Comparison of ENCODE assay signal across 1 cellular context in the genomic region with DNA sequence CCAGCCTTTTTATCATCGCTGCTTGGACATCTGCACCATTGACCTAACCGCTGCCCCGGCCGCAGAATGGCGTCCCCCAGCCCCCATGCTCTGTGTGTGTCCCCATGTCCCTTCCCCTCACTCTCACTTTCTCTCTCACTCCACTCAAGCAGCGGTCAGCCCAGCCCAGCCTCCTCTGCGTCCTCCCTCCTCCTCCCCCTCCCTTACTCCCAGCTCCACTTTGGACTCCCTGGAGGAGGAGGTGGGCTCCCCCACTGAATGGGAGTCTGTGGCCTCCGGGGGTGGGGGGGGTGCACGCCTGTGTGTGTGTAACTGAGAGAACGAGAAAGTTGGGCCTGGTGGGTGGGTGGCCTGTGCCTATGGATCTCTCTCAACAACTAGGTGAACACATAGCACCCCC.
TF ChIP-seq lines count a peak whose summit lies in the region.

No MANE protein-coding gene starts in this region.

TF ChIP-seq in WTC11, 78 proteins besides CTCF, POLR2A, EP300 and RAD21 (continued from another document):
- TF ChIP-seq, protein P1, sequence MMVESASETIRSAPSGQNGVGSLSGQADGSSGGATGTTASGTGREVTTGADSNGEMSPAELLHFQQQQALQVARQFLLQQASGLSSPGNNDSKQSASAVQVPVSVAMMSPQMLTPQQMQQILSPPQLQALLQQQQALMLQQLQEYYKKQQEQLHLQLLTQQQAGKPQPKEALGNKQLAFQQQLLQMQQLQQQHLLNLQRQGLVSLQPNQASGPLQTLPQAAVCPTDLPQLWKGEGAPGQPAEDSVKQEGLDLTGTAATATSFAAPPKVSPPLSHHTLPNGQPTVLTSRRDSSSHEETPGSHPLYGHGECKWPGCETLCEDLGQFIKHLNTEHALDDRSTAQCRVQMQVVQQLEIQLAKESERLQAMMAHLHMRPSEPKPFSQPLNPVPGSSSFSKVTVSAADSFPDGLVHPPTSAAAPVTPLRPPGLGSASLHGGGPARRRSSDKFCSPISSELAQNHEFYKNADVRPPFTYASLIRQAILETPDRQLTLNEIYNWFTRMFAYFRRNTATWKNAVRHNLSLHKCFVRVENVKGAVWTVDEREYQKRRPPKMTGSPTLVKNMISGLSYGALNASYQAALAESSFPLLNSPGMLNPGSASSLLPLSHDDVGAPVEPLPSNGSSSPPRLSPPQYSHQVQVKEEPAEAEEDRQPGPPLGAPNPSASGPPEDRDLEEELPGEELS (CRISPR knock-in tag; IDR thresholded peaks at IDR 0.05) = no peak
- TF ChIP-seq EMX1 (CRISPR knock-in tag; IDR thresholded peaks at IDR 0.05) (no peak), RELA (CRISPR knock-in tag; IDR thresholded peaks at IDR 0.05; ENCODE audit: borderline replicate concordance) (no peak), ZNF138 (CRISPR knock-in tag; conservative IDR thresholded peaks at IDR 0.05) (no peak), KAT7 (CRISPR knock-in tag; IDR thresholded peaks at IDR 0.05; ENCODE audit: borderline replicate concordance) (no peak), ZNF671 (CRISPR knock-in tag; IDR thresholded peaks at IDR 0.05) (no peak), RORB (CRISPR knock-in tag; IDR thresholded peaks at IDR 0.05) (no peak), TCF7 (CRISPR knock-in tag; IDR thresholded peaks at IDR 0.05; ENCODE audit: low read depth) (no peak), PRRX2 (CRISPR knock-in tag; IDR thresholded peaks at IDR 0.05) (no peak), SP1 (CRISPR knock-in tag; conservative IDR thresholded peaks at IDR 0.05) (no peak)
- TF ChIP-seq, protein P2, sequence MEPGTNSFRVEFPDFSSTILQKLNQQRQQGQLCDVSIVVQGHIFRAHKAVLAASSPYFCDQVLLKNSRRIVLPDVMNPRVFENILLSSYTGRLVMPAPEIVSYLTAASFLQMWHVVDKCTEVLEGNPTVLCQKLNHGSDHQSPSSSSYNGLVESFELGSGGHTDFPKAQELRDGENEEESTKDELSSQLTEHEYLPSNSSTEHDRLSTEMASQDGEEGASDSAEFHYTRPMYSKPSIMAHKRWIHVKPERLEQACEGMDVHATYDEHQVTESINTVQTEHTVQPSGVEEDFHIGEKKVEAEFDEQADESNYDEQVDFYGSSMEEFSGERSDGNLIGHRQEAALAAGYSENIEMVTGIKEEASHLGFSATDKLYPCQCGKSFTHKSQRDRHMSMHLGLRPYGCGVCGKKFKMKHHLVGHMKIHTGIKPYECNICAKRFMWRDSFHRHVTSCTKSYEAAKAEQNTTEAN (CRISPR knock-in tag; IDR thresholded peaks at IDR 0.05) = no peak
- TF ChIP-seq, protein P3, sequence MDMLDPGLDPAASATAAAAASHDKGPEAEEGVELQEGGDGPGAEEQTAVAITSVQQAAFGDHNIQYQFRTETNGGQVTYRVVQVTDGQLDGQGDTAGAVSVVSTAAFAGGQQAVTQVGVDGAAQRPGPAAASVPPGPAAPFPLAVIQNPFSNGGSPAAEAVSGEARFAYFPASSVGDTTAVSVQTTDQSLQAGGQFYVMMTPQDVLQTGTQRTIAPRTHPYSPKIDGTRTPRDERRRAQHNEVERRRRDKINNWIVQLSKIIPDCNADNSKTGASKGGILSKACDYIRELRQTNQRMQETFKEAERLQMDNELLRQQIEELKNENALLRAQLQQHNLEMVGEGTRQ (CRISPR knock-in tag; IDR thresholded peaks at IDR 0.05) = no peak
- TF ChIP-seq, protein P4, sequence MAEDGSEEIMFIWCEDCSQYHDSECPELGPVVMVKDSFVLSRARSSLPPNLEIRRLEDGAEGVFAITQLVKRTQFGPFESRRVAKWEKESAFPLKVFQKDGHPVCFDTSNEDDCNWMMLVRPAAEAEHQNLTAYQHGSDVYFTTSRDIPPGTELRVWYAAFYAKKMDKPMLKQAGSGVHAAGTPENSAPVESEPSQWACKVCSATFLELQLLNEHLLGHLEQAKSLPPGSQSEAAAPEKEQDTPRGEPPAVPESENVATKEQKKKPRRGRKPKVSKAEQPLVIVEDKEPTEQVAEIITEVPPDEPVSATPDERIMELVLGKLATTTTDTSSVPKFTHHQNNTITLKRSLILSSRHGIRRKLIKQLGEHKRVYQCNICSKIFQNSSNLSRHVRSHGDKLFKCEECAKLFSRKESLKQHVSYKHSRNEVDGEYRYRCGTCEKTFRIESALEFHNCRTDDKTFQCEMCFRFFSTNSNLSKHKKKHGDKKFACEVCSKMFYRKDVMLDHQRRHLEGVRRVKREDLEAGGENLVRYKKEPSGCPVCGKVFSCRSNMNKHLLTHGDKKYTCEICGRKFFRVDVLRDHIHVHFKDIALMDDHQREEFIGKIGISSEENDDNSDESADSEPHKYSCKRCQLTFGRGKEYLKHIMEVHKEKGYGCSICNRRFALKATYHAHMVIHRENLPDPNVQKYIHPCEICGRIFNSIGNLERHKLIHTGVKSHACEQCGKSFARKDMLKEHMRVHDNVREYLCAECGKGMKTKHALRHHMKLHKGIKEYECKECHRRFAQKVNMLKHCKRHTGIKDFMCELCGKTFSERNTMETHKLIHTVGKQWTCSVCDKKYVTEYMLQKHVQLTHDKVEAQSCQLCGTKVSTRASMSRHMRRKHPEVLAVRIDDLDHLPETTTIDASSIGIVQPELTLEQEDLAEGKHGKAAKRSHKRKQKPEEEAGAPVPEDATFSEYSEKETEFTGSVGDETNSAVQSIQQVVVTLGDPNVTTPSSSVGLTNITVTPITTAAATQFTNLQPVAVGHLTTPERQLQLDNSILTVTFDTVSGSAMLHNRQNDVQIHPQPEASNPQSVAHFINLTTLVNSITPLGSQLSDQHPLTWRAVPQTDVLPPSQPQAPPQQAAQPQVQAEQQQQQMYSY (CRISPR knock-in tag; IDR thresholded peaks at IDR 0.05) = no peak
- TF ChIP-seq, protein P5, sequence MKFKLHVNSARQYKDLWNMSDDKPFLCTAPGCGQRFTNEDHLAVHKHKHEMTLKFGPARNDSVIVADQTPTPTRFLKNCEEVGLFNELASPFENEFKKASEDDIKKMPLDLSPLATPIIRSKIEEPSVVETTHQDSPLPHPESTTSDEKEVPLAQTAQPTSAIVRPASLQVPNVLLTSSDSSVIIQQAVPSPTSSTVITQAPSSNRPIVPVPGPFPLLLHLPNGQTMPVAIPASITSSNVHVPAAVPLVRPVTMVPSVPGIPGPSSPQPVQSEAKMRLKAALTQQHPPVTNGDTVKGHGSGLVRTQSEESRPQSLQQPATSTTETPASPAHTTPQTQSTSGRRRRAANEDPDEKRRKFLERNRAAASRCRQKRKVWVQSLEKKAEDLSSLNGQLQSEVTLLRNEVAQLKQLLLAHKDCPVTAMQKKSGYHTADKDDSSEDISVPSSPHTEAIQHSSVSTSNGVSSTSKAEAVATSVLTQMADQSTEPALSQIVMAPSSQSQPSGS (CRISPR knock-in tag; IDR thresholded peaks at IDR 0.05; ENCODE audit: borderline replicate concordance, low read depth) = no peak
- TF ChIP-seq, protein P6, sequence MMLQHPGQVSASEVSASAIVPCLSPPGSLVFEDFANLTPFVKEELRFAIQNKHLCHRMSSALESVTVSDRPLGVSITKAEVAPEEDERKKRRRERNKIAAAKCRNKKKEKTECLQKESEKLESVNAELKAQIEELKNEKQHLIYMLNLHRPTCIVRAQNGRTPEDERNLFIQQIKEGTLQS (CRISPR knock-in tag; conservative IDR thresholded peaks at IDR 0.05) = no peak
